Comparison of ENCODE assay signal across 9 cellular contexts in the genomic region with DNA sequence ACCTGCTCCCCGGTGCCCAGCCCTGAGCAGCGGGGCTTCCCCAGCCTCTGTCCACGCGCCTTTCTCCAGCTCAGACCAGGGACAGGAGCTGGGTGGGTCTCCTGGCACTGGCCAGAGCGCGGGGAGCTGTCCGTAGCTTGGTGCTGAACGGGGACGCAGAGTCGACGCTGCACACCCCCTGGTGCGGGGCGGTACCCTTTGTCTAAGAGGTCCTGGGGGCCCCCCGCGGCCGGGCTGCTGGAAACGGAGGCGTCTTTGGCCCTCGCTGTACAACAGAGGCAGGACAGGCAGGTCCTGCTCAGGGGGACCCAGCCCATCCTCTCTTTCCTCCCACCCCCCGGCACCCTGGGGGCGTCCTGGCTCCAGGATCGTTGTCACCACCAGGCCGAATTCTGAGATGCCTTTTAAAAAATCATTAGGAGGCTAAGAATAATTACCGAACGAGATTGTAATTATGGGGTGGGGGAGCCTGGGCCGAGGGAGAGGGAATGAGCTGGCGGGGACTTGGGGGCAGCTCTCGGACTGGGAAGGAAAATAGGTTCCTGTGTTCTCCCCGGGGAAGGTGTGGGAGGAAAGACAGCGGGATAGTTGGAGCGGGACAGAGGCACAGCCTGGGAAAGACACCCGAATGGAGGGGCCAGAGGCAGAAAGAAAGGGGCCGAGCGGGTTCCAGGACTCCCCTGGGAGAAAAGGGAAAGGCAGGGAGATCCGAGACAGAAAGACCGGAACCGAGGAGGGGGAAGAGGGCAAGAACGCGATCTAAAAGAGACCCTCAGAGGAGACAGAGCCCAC. TPM values are rescaled to one million over a fixed set of nuclear protein-coding genes. Genes with fewer than 3 reads are reported as not detected.
DNase-seq lines count a peak whose midpoint lies in the region; ATAC-seq, FAIRE-seq and TF ChIP-seq lines count a peak whose summit lies in the region.
"Had no signal": no experiment of that assay in that cellular context is flagged by ENCODE, and none has a peak within 500 bp of the region (broad histone marks: within the 10 kb centered on the region; RNA-seq: fewer than 3 reads in every experiment).

No MANE protein-coding gene starts in this region.

- H3K4me3 ChIP-seq in fibroblast of lung (replicated peaks in 1 of 4; ENCODE audit: control extremely low read depth in 1 of 4, insufficient read depth in 1 of 4, low read depth in 3 of 4, low read length in 4 of 4): no peak overlapping the region
- no peak overlapping the region for H3K4me3 ChIP-seq in neuronal stem cell (ENCODE audit: low read length in 2 of 2)
- H3K4me3 ChIP-seq in esophagus squamous epithelium: no peak overlapping the region
- no peak overlapping the region for H3K4me3 ChIP-seq in small intestine (ENCODE audit: low read depth in 1 of 2, low read length in 2 of 2)

- no peak for TF ChIP-seq CTCF in GM13976 (IDR thresholded peaks at IDR 0.05; ENCODE audit: borderline replicate concordance, control extremely low read depth, extremely low read depth, insufficient read depth, missing control alignments)
- TF ChIP-seq CTCF in fibroblast of lung (conservative IDR thresholded peaks at IDR 0.05 in 1 of 2, IDR thresholded peaks at IDR 0.05 in 1 of 2; ENCODE audit: low read depth in 1 of 2, low read length in 2 of 2): no peak
- no peak for TF ChIP-seq CTCF in esophagus squamous epithelium (IDR thresholded peaks at IDR 0.05)

- H2BK15ac ChIP-seq in neuronal stem cell (ENCODE audit: low read length): no peak overlapping the region

- no peak overlapping the region for H3K9ac ChIP-seq in fibroblast of lung (ENCODE audit: insufficient read depth, low read length)
- no peak overlapping the region for H3K9ac ChIP-seq in neuronal stem cell (ENCODE audit: low read depth, low read length, poor library complexity)

- peak overlapping the region; percentile 66 for H3K27ac Mint-ChIP-seq in T-helper 17 cell

- TF ChIP-seq POLR2A in esophagus squamous epithelium (IDR thresholded peaks at IDR 0.05): no peak

- FAIRE-seq in small intestine (lab: Jason Lieb, UNC): no peak

- H2BK120ac ChIP-seq in neuronal stem cell (ENCODE audit: low read depth, low read length): no peak overlapping the region

- peaks cover 14% of the 10 kb centered on the region for H3K36me3 Mint-ChIP-seq in T-helper 17 cell (ENCODE audit: low read depth)

- ATAC-seq in T-helper 17 cell (peak; percentile 48), GM18867 (IDR thresholded peaks at IDR 0.05; ENCODE audit: unreplicated experiment) (no peak)

- H2AK5ac ChIP-seq in neuronal stem cell (ENCODE audit: low read depth, low read length): no peak overlapping the region

- peaks cover 75% of the 10 kb centered on the region for H3K27me3 Mint-ChIP-seq in T-helper 17 cell

- H3K27me3 ChIP-seq in fibroblast of lung (ENCODE audit: control insufficient read depth, insufficient read depth, low read length) (peaks cover 78% of the 10 kb centered on the region), neuronal stem cell (ENCODE audit: control insufficient read depth in 3 of 3, insufficient read depth in 3 of 3, low read depth in 1 of 3, low read length in 3 of 3) (peaks cover 63 to 92% (median 88%) of the 10 kb centered on the region in 3 experiments), esophagus squamous epithelium (peaks cover 36 to 95% (median 50%) of the 10 kb centered on the region in 4 donors), small intestine (ENCODE audit: control insufficient read depth in 2 of 2, insufficient read depth in 2 of 2, low read length in 2 of 2) (peaks cover 34 to 74% of the 10 kb centered on the region in 2 donors)

- H3K36me3 ChIP-seq in fibroblast of lung (ENCODE audit: control insufficient read depth, insufficient read depth, low read length) (no peaks in the 10 kb centered on the region), neuronal stem cell (replicated peaks in 1 of 2; ENCODE audit: control insufficient read depth in 2 of 2, insufficient read depth in 2 of 2, low read length in 2 of 2) (no peaks in the 10 kb centered on the region), esophagus squamous epithelium (no peaks in the 10 kb centered on the region), small intestine (ENCODE audit: control insufficient read depth in 2 of 2, insufficient read depth in 2 of 2, low read length in 2 of 2) (no peaks in the 10 kb centered on the region)

- no peak overlapping the region for H3K18ac ChIP-seq in neuronal stem cell (ENCODE audit: low read length)

- DNase-seq in GM13976 (ENCODE audit: low spot score) (peak; percentile 75), T-helper 17 cell (peak in 1 of 3 donors; percentile 14), fibroblast of lung (ENCODE audit: low read depth in 2 of 2) (peak; percentile 54 to 56), neuronal stem cell (ENCODE audit: low spot score) (no peak), esophagus squamous epithelium (lab: John Stamatoyannopoulos, UW) (no peak), AML-193 (lab: John Stamatoyannopoulos, UW) (no peak), small intestine (no peak)
- DNase-seq: SHP77 had no signal

- H3K23ac ChIP-seq in neuronal stem cell (ENCODE audit: low read depth, low read length, poor library complexity): no peak overlapping the region

- no peak overlapping the region for H3K4ac ChIP-seq in neuronal stem cell (ENCODE audit: low read length)

- H3K4me1 Mint-ChIP-seq in T-helper 17 cell: peaks cover 34% of the 10 kb centered on the region

- H3K27ac ChIP-seq in fibroblast of lung (ENCODE audit: insufficient read depth, low read length) (no peak overlapping the region), neuronal stem cell (replicated peaks; ENCODE audit: low read length) (no peak overlapping the region), esophagus squamous epithelium (no peak overlapping the region), small intestine (ENCODE audit: low read depth in 1 of 2, low read length in 1 of 2) (no peak overlapping the region)

- H2AFZ ChIP-seq in fibroblast of lung (ENCODE audit: low read length): no peak overlapping the region
- H2AFZ ChIP-seq in neuronal stem cell (ENCODE audit: low read length): peak overlapping the region; percentile 43

- H3K79me1 ChIP-seq in neuronal stem cell (ENCODE audit: low read depth, low read length): peaks cover 1% of the 10 kb centered on the region

- no peak overlapping the region for H4K8ac ChIP-seq in neuronal stem cell (ENCODE audit: low read depth, low read length)

- in situ Hi-C loops in GM13976 (cut with MboI; ENCODE audit: low sequenced_read_pairs, unreplicated experiment): no loop called here

- H3K4me3 Mint-ChIP-seq in T-helper 17 cell: peak overlapping the region; percentile 81

- no peak overlapping the region for H4K91ac ChIP-seq in neuronal stem cell (ENCODE audit: low read depth, low read length, poor library complexity)

- H2BK5ac ChIP-seq in neuronal stem cell (ENCODE audit: low read length): no peak overlapping the region

- H3K4me1 ChIP-seq in fibroblast of lung (ENCODE audit: control insufficient read depth, extremely low read depth, insufficient read depth, low read length) (no peaks in the 10 kb centered on the region), neuronal stem cell (ENCODE audit: control insufficient read depth in 2 of 2, insufficient read depth in 1 of 2, low read depth in 1 of 2, low read length in 2 of 2) (peaks cover 5 to 20% of the 10 kb centered on the region in 2 donors), esophagus squamous epithelium (peaks cover 7 to 66% (median 37%) of the 10 kb centered on the region in 3 donors), small intestine (ENCODE audit: control insufficient read depth in 2 of 2, insufficient read depth in 1 of 2, low read depth in 1 of 2, low read length in 1 of 2) (peaks cover 0 to 6% of the 10 kb centered on the region in 2 donors)

- no peak overlapping the region for H3K4me2 ChIP-seq in fibroblast of lung (ENCODE audit: extremely low read depth, insufficient read depth, low read length)
- no peak overlapping the region for H3K4me2 ChIP-seq in neuronal stem cell (ENCODE audit: insufficient read depth, low read length, poor library complexity, severe bottlenecking)

- H2BK12ac ChIP-seq in neuronal stem cell (ENCODE audit: low read length): no peak overlapping the region

- H3K9me3 ChIP-seq in T-helper 17 cell (ENCODE audit: control insufficient read depth, low read length, poor library complexity, severe bottlenecking) (no peaks in the 10 kb centered on the region), fibroblast of lung (ENCODE audit: control insufficient read depth, insufficient read depth, low read depth, low read length) (no peaks in the 10 kb centered on the region), neuronal stem cell (replicated peaks in 1 of 2; ENCODE audit: control insufficient read depth in 2 of 2, insufficient read depth in 1 of 2, low read depth in 1 of 2, low read length in 2 of 2) (peaks cover 9 to 13% of the 10 kb centered on the region in 2 donors), esophagus squamous epithelium (no peaks in the 10 kb centered on the region), small intestine (ENCODE audit: control insufficient read depth, low read depth) (no peaks in the 10 kb centered on the region)

- H3K14ac ChIP-seq in neuronal stem cell (ENCODE audit: low read length): no peak overlapping the region

- intact Hi-C loops in esophagus squamous epithelium (cut with DNase I): no loop called here

- no CpG with 5 or more reads among the region's 39 CpGs for WGBS in neuronal stem cell (ENCODE audit: extremely low coverage in 2 of 2, insufficient read length in 2 of 2, insufficient replicate concordance in 1 of 2), 2 donors
- WGBS in esophagus squamous epithelium, 2 donors: 9 to 10% methylated on average over 17 to 32 of the region's 39 CpGs
- WGBS in small intestine, 3 donors: 4 to 9% (median 5%) methylated on average over 38 to 39 of the region's 39 CpGs

- H3K79me2 ChIP-seq in fibroblast of lung (ENCODE audit: control insufficient read depth, insufficient read depth, low read length): no peaks in the 10 kb centered on the region

- H4K20me1 ChIP-seq in fibroblast of lung (ENCODE audit: control insufficient read depth, extremely low read depth, insufficient read depth, low read length): no peaks in the 10 kb centered on the region

RNA-seq across cellular contexts. Expression of a gene that starts 4.1 kb away (rescaled TPM):
- total RNA-seq in T-helper 17 cell (1 to 10 TPM; 2.2 to 2.7 TPM), fibroblast of lung (under 0.01 and 0.17 TPM in 2 replicates), esophagus squamous epithelium (under 1 TPM; 0.09 to 0.76 (median 0.28) TPM)
- polyA plus RNA-seq in fibroblast of lung (0.01 and 0.02 TPM in 2 replicates), small intestine (under 1 TPM; 0.31 to 0.81 (median 0.45) TPM)
- polyA plus RNA-seq in fibroblast of lung (2012): 0.03 and 0.05 TPM in 2 replicates
- polyA minus RNA-seq in fibroblast of lung (ENCODE audit: low replicate concordance): 0.96 TPM in 1 of 2 replicates, not detected in the other
- 0.24 TPM for polyA plus RNA-seq in neuronal stem cell (2013, experiment 1 of 2)
- 0.21 TPM for polyA plus RNA-seq in neuronal stem cell (2013, experiment 2 of 2)

RNA-seq across cellular contexts. Expression of a gene that starts 18.7 kb away (rescaled TPM):
- not detected for total RNA-seq in T-helper 17 cell
- total RNA-seq in fibroblast of lung: not detected in 2 replicates
- polyA plus RNA-seq in fibroblast of lung: not detected in 2 replicates
- polyA plus RNA-seq in fibroblast of lung (2012): not detected in 2 replicates
- polyA minus RNA-seq in fibroblast of lung (ENCODE audit: low replicate concordance): not detected in 2 replicates
- not detected for polyA plus RNA-seq in neuronal stem cell (2013, experiment 1 of 2)
- polyA plus RNA-seq in neuronal stem cell (2013, experiment 2 of 2): not detected
- not detected for total RNA-seq in esophagus squamous epithelium
- not detected for polyA plus RNA-seq in small intestine

Comparison
In these comparisons a context has a peak if more than half of its experiments do, and no peak if none do; other contexts are left out.
1. DNase-seq: peak in GM13976 (single experiment) and fibroblast of lung (2 of 2); none in neuronal stem cell (single experiment), esophagus squamous epithelium (single experiment), AML-193 (0 of 2) and small intestine (single experiment).